28 cellular contexts compared by ENCODE assay signal in genomic region chr1:18170444-18170843, GRCh38.
"Had no signal": no experiment of that assay in that cellular context is flagged by ENCODE, and none has a peak within 500 bp of the region (broad histone marks: within the 10 kb centered on the region; RNA-seq: fewer than 3 reads in every experiment).

No MANE protein-coding gene starts in this region.

- FAIRE-seq: pancreas, small intestine had no signal

- H3K27ac Mint-ChIP-seq: naive thymus-derived CD4-positive, alpha-beta T cell; natural killer cell; nephron; neural progenitor cell; progenitor cell of endocrine pancreas; stimulated activated effector memory CD8-positive, alpha-beta T cell treated with anti-CD3 and anti-CD28 coated beads, Interleukin-12 subunit alpha, Interleukin-12 subunit beta, amount 100 ng/mL, for 72 hours; stimulated activated naive CD8-positive, alpha-beta T cell treated with anti-CD3 and anti-CD28 coated beads, Interleukin-15, amount 100 ng/mL, for 72 hours; type B pancreatic cell had no signal

- H3K4me3 ChIP-seq: neural progenitor cell, pancreas, psoas muscle, right lobe of liver, sigmoid colon, suprapubic skin, testis, tibial artery, transverse colon, upper lobe of right lung, uterus had no signal

- DNase-seq: naive thymus-derived CD4-positive, alpha-beta T cell; natural killer cell; nucleus accumbens; pancreas; psoas muscle; right cardiac atrium; right lobe of liver; sigmoid colon; small intestine; stimulated activated CD4-positive, alpha-beta T cell treated with anti-CD3 and anti-CD28 coated beads, Interleukin-15, amount 100 ng/mL, for 24 hours; stimulated activated CD4-positive, alpha-beta T cell treated with anti-CD3 and anti-CD28 coated beads, Interleukin-2, amount 100 ng/mL, for 24 hours; stimulated activated CD4-positive, alpha-beta T cell treated with anti-CD3 and anti-CD28 coated beads, Interleukin-2, amount 100 ng/mL, for 48 hours; stimulated activated CD4-positive, alpha-beta T cell treated with anti-CD3 and anti-CD28 coated beads, Interleukin-4, amount 100 ng/mL, for 24 hours; stimulated activated naive CD4-positive, alpha-beta T cell; stimulated activated naive CD8-positive, alpha-beta T cell treated with anti-CD3 and anti-CD28 coated beads, Interleukin-15, amount 100 ng/mL, for 72 hours; stimulated activated naive CD8-positive, alpha-beta T cell treated with anti-CD3 and anti-CD28 coated beads, Interleukin-15, Interleukin-2, amounts not matched to agents 100 U/mL and 50 U/mL, for 24 hours; testis; tibial artery; transverse colon; upper lobe of right lung; uterus had no signal

- H3K27me3 ChIP-seq: neural progenitor cell, right lobe of liver, testis, uterus had no signal

- H3K9ac ChIP-seq: neural progenitor cell had no signal

- H3K4me1 ChIP-seq: pancreas, psoas muscle, right lobe of liver, sigmoid colon, tibial artery, upper lobe of right lung, uterus had no signal

- H3K4me1 Mint-ChIP-seq: naive thymus-derived CD4-positive, alpha-beta T cell; natural killer cell; nephron; stimulated activated effector memory CD8-positive, alpha-beta T cell treated with anti-CD3 and anti-CD28 coated beads, Interleukin-12 subunit alpha, Interleukin-12 subunit beta, amount 100 ng/mL, for 72 hours; stimulated activated naive CD8-positive, alpha-beta T cell treated with anti-CD3 and anti-CD28 coated beads, Interleukin-15, amount 100 ng/mL, for 72 hours had no signal

- H3K4me3 Mint-ChIP-seq: naive thymus-derived CD4-positive, alpha-beta T cell; natural killer cell; nephron; neural progenitor cell; stimulated activated effector memory CD8-positive, alpha-beta T cell treated with anti-CD3 and anti-CD28 coated beads, Interleukin-12 subunit alpha, Interleukin-12 subunit beta, amount 100 ng/mL, for 72 hours; stimulated activated naive CD8-positive, alpha-beta T cell treated with anti-CD3 and anti-CD28 coated beads, Interleukin-15, amount 100 ng/mL, for 72 hours; type B pancreatic cell had no signal

- H3K36me3 ChIP-seq: neural progenitor cell, neutrophil, pancreas, right lobe of liver, sigmoid colon, suprapubic skin, tibial artery, transverse colon, upper lobe of right lung, uterus had no signal

- H3K9me3 Mint-ChIP-seq: naive thymus-derived CD4-positive, alpha-beta T cell; natural killer cell; nephron; neural progenitor cell; stimulated activated effector memory CD8-positive, alpha-beta T cell treated with anti-CD3 and anti-CD28 coated beads, Interleukin-12 subunit alpha, Interleukin-12 subunit beta, amount 100 ng/mL, for 72 hours; stimulated activated naive CD8-positive, alpha-beta T cell treated with anti-CD3 and anti-CD28 coated beads, Interleukin-15, amount 100 ng/mL, for 72 hours; type B pancreatic cell had no signal

- H3K36me3 Mint-ChIP-seq: naive thymus-derived CD4-positive, alpha-beta T cell; natural killer cell; neural progenitor cell; stimulated activated effector memory CD8-positive, alpha-beta T cell treated with anti-CD3 and anti-CD28 coated beads, Interleukin-12 subunit alpha, Interleukin-12 subunit beta, amount 100 ng/mL, for 72 hours; type B pancreatic cell had no signal

- H3K27ac ChIP-seq: neural progenitor cell, neutrophil, pancreas, psoas muscle, right lobe of liver, sigmoid colon, suprapubic skin, testis, tibial artery, transverse colon, upper lobe of right lung, uterus had no signal

- H2AFZ ChIP-seq: neural progenitor cell had no signal

- H3K9me3 ChIP-seq: neutrophil, pancreas, psoas muscle, right lobe of liver, sigmoid colon, suprapubic skin, testis, tibial artery, transverse colon, upper lobe of right lung, uterus had no signal

- ATAC-seq: naive thymus-derived CD4-positive, alpha-beta T cell; natural killer cell; pancreas; psoas muscle; right cardiac atrium; right lobe of liver; stimulated activated effector memory CD8-positive, alpha-beta T cell treated with anti-CD3 and anti-CD28 coated beads, Interleukin-12 subunit alpha, Interleukin-12 subunit beta, amount 100 ng/mL, for 72 hours; stimulated activated naive CD8-positive, alpha-beta T cell treated with anti-CD3 and anti-CD28 coated beads, Interleukin-15, amount 100 ng/mL, for 72 hours; stimulated activated naive CD8-positive, alpha-beta T cell treated with anti-CD3 and anti-CD28 coated beads, Interleukin-15, Interleukin-2, amounts not matched to agents 100 U/mL and 50 U/mL, for 24 hours; upper lobe of right lung had no signal

- H3K4me2 ChIP-seq: neural progenitor cell had no signal
